13 cellular contexts compared by ENCODE assay signal in the genomic region with DNA sequence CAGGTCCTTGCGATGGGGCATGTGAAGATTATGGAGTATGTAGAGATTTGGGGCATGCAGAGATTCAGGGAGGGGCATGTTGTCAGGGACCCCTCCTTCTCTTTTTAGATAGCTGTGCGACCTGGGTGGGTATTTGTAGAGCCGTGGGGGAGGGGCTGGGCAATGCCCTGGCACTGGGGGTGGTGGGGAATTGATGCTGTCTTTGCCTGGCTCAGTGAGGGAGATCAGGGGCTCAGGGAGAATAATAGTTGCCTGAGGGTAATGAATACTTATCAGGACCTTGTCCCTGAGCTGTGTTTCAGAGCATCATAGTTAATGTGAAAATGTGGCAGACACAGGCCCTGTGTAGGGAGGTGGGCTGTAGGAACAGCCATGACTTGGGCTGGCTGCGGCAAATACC. TPM values are rescaled to one million over a fixed set of nuclear protein-coding genes. Genes with fewer than 3 reads are reported as not detected.
"Had no signal": no experiment of that assay in that cellular context is flagged by ENCODE, and none has a peak within 500 bp of the region (broad histone marks: within the 10 kb centered on the region; RNA-seq: fewer than 3 reads in every experiment).

No MANE protein-coding gene starts in this region.

- H3K27ac ChIP-seq: pancreas, WERI-Rb-1 had no signal

- H3K4me3 ChIP-seq: pancreas, skin epidermis had no signal

- H3K4me3 Mint-ChIP-seq: neural crest cell had no signal

- H3K4me1 ChIP-seq: pancreas had no signal

- H3K9me3 ChIP-seq: pancreas had no signal

- H3K36me3 ChIP-seq: pancreas, WERI-Rb-1 had no signal

- ATAC-seq: pancreas had no signal

- DNase-seq: activated CD4-positive, alpha-beta T cell treated with anti-CD3 and anti-CD28 coated beads for 4 hours; effector CD4-positive, alpha-beta T cell; foreskin melanocyte; SW 1271; trophoblast cell; WERI-Rb-1 had no signal

- FAIRE-seq: bronchial epithelial cell, colon, endothelial cell of umbilical vein, keratinocyte, pancreas had no signal

- H3K27me3 ChIP-seq: pancreas had no signal

RNA-seq across cellular contexts. Expression of gene RAMP3, which starts 3.5 kb away (rescaled TPM):
- total RNA-seq: bronchial epithelial cell, endothelial cell of umbilical vein, neural crest cell had no signal
- polyA plus RNA-seq: endothelial cell of umbilical vein, keratinocyte had no signal
